Comparison of ENCODE assay signal across 8 cellular contexts in genomic region chr15:67863442-67863987, GRCh38. TPM values are rescaled to one million over a fixed set of nuclear protein-coding genes. Genes with fewer than 3 reads are reported as not detected.
DNase-seq lines count a peak whose midpoint lies in the region; ATAC-seq lines count a peak whose summit lies in the region.

No MANE protein-coding gene starts in this region.

- H3K4me3 ChIP-seq in ACC112 (ENCODE audit: low read depth, low read length) = peak overlapping the region; percentile 72

- ATAC-seq in GM18519 (IDR thresholded peaks at IDR 0.05; ENCODE audit: low FRiP score, unreplicated experiment) (peak; percentile 54), HG03159 (IDR thresholded peaks at IDR 0.05; ENCODE audit: unreplicated experiment) (peak; percentile 71), left lobe of liver (peak; percentile 99)

- 0 out of 2 replicates have a peak, but pooled peaks cover 3% of the 10 kb centered on the region for H3K27me3 ChIP-seq in ACC112 (ENCODE audit: insufficient read depth, low read length)

- H2AFZ ChIP-seq in ACC112 (ENCODE audit: low read length, unreplicated experiment) = peak overlapping the region; percentile 91

- no peaks in the 10 kb centered on the region for H3K36me3 ChIP-seq in ACC112 (ENCODE audit: insufficient read depth, low read length)

- DNase-seq in NCI-H345 treated with DMSO at 0.1 percent for 48 hours (lab: John Stamatoyannopoulos, UW; ENCODE audit: unreplicated experiment) (peak; percentile 56), left lobe of liver (ENCODE audit: low spot score) (peak; percentile 82)
- DNase-seq in activated CD4-positive, alpha-beta T cell treated with anti-CD3 and anti-CD28 coated beads for 24 hours (ENCODE audit: low read depth in 2 of 2) = peak; percentile 57 to 60
- DNase-seq in stimulated activated CD4-positive, alpha-beta T cell treated with anti-CD3 and anti-CD28 coated beads, Interleukin-2, amount 100 ng/mL, for 4 hours (ENCODE audit: low read depth) = peak; percentile 55

- no peaks in the 10 kb centered on the region for H3K4me1 ChIP-seq in ACC112 (ENCODE audit: control insufficient read depth, insufficient read depth, low read length, unreplicated experiment)

- no peaks in the 10 kb centered on the region for H3K79me2 ChIP-seq in ACC112 (ENCODE audit: control insufficient read depth, insufficient read depth, low read length, unreplicated experiment)

- H3K27ac ChIP-seq in ACC112 (ENCODE audit: low read depth, low read length) (no peak overlapping the region), cingulate gyrus (ENCODE audit: low read depth, low read length) (peak overlapping the region; percentile 47)

RNA-seq across cellular contexts. Expression of gene RNU6-1, which starts 23.7 kb away (rescaled TPM):
- total RNA-seq in left lobe of liver = not detected

RNA-seq across cellular contexts. Expression of gene SKOR1, which starts 38.2 kb away (rescaled TPM):
- 0.13 TPM for total RNA-seq in left lobe of liver
